ENCODE assay signal across 27 cellular contexts in the genomic region with DNA sequence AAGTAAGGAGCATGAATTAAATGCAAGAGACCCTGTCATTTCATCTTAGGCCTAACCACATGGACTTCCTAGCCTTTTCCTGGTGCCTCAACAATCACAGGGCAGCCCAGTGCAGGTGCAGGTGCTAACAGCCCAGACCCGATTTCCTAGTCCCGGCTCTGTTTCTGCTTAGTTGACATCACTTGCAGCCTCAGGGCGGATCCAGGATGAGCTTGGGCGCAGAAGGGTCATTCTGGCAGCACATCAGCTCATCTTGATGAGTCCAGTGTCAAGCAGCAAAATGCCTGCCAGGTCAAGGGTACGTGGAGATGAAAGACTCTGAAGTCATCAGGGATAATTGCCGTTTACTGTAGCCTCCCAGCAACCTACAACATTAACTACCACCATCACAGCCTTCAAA. TPM values are rescaled to one million over a fixed set of nuclear protein-coding genes. Genes with fewer than 3 reads are reported as not detected.
"Had no signal": no experiment of that assay in that cellular context is flagged by ENCODE, and none has a peak within 500 bp of the region (broad histone marks: within the 10 kb centered on the region; RNA-seq: fewer than 3 reads in every experiment).

No MANE protein-coding gene starts in this region.

- H3K4me3 Mint-ChIP-seq: activated CD4-positive, alpha-beta T cell treated with anti-CD3 and anti-CD28 coated beads, Interleukin-2, amount 10 ng/mL, durations not matched to agents 7 days and 5 days; activated CD8-positive, alpha-beta T cell treated with anti-CD3 and anti-CD28 coated beads, Interleukin-2, amount 10 ng/mL, durations not matched to agents 7 days and 5 days; activated naive CD4-positive, alpha-beta T cell treated with anti-CD3 and anti-CD28 coated beads, Interleukin-2, amount 50 U/mL, for 24 hours; activated T-cell treated with anti-CD3 and anti-CD28 coated beads, Interleukin-2, amount 50 U/mL, for 24 hours; immature natural killer cell; natural killer cell had no signal

- H3K27ac ChIP-seq: heart right ventricle, neutrophil, parathyroid adenoma, spleen, thyroid gland had no signal

- H3K36me3 ChIP-seq: adrenal gland, heart right ventricle, neutrophil, sigmoid colon, spleen, thyroid gland had no signal

- H3K27me3 ChIP-seq: adrenal gland, heart right ventricle, neutrophil, sigmoid colon, spleen, thyroid gland had no signal

- H3K4me1 ChIP-seq: parathyroid adenoma, spleen had no signal

- H3K9me3 Mint-ChIP-seq: activated CD4-positive, alpha-beta T cell treated with anti-CD3 and anti-CD28 coated beads, Interleukin-2, amount 10 ng/mL, durations not matched to agents 7 days and 5 days; activated naive CD4-positive, alpha-beta T cell treated with anti-CD3 and anti-CD28 coated beads, Interleukin-2, amount 50 U/mL, for 24 hours; activated T-cell treated with anti-CD3 and anti-CD28 coated beads, Interleukin-2, amount 50 U/mL, for 24 hours; immature natural killer cell; natural killer cell had no signal

- H3K4me1 Mint-ChIP-seq: activated naive CD4-positive, alpha-beta T cell treated with anti-CD3 and anti-CD28 coated beads, Interleukin-2, amount 50 U/mL, for 24 hours; immature natural killer cell; natural killer cell had no signal

- H2AFZ ChIP-seq: parathyroid adenoma had no signal

- H3K4me3 ChIP-seq: adrenal gland, heart right ventricle, sigmoid colon, spleen, thyroid gland had no signal

- H3K36me3 Mint-ChIP-seq: activated naive CD4-positive, alpha-beta T cell treated with anti-CD3 and anti-CD28 coated beads, Interleukin-2, amount 50 U/mL, for 24 hours; natural killer cell had no signal

- H3K27ac Mint-ChIP-seq: activated CD4-positive, alpha-beta T cell treated with anti-CD3 and anti-CD28 coated beads, Interleukin-2, amount 10 ng/mL, durations not matched to agents 7 days and 5 days; activated CD8-positive, alpha-beta T cell treated with anti-CD3 and anti-CD28 coated beads, Interleukin-2, amount 10 ng/mL, durations not matched to agents 7 days and 5 days; activated naive CD4-positive, alpha-beta T cell treated with anti-CD3 and anti-CD28 coated beads, Interleukin-2, amount 50 U/mL, for 24 hours; activated T-cell treated with anti-CD3 and anti-CD28 coated beads, Interleukin-2, amount 50 U/mL, for 24 hours; immature natural killer cell; natural killer cell had no signal

- DNase-seq: activated CD4-positive, alpha-beta T cell treated with anti-CD3 and anti-CD28 coated beads, Interleukin-2, amount 10 ng/mL, durations not matched to agents 7 days and 5 days; activated CD8-positive, alpha-beta T cell treated with anti-CD3 and anti-CD28 coated beads, Interleukin-2, amount 10 ng/mL, durations not matched to agents 7 days and 5 days; activated gamma-delta T cell; activated T-cell treated with anti-CD3 and anti-CD28 coated beads, Interleukin-2, amount 50 U/mL, for 24 hours; adrenal gland; cerebellar nuclear complex; effector CD4-positive, alpha-beta T cell; heart right ventricle; immature natural killer cell; mesenchymal stem cell; natural killer cell; sigmoid colon; spleen; stimulated activated CD4-positive, alpha-beta T cell treated with anti-CD3 and anti-CD28 coated beads, Interleukin-4, amount 100 ng/mL, for 4 hours; stimulated activated naive CD4-positive, alpha-beta T cell treated with Interleukin-2 at 50 U/mL for 16 hours; thyroid gland had no signal

- H3K9ac ChIP-seq: parathyroid adenoma had no signal

- H3K27me3 Mint-ChIP-seq: activated naive CD4-positive, alpha-beta T cell treated with anti-CD3 and anti-CD28 coated beads, Interleukin-2, amount 50 U/mL, for 24 hours; activated T-cell treated with anti-CD3 and anti-CD28 coated beads, Interleukin-2, amount 50 U/mL, for 24 hours had no signal

- H3K79me2 ChIP-seq: parathyroid adenoma had no signal

- ATAC-seq: activated CD4-positive, CD25-positive, alpha-beta regulatory T cell treated with anti-CD3 and anti-CD28 coated beads, Interleukin-2, amount 50 U/mL, for 24 hours; activated CD8-positive, alpha-beta T cell treated with anti-CD3 and anti-CD28 coated beads, Interleukin-2, amount 10 ng/mL, durations not matched to agents 7 days and 5 days; natural killer cell had no signal

- H3K9me3 ChIP-seq: adrenal gland, neutrophil, sigmoid colon, thyroid gland had no signal

RNA-seq across cellular contexts. Expression of a gene that starts 39.5 kb away (rescaled TPM):
- total RNA-seq: bronchial epithelial cell had no signal

RNA-seq across cellular contexts. Expression of a gene that starts 54.4 kb away (rescaled TPM):
- total RNA-seq: activated CD4-positive, alpha-beta T cell treated with anti-CD3 and anti-CD28 coated beads, Interleukin-2, amount 10 ng/mL, durations not matched to agents 7 days and 5 days; activated CD8-positive, alpha-beta T cell treated with anti-CD3 and anti-CD28 coated beads, Interleukin-2, amount 10 ng/mL, durations not matched to agents 7 days and 5 days; adrenal gland; astrocyte; bronchial epithelial cell; heart right ventricle; lower leg skin; natural killer cell; sigmoid colon; spleen; subcutaneous adipose tissue; T-helper 1 cell treated with Interleukin-12 subunit alpha and Interleukin-12 subunit beta and Interleukin-4 antibody, amounts not matched to agents 30 ng/mL and 1 ng/mL, for 36 hours; thyroid gland had no signal
- polyA plus RNA-seq: esophagus, heart right ventricle, immature natural killer cell, sigmoid colon, urinary bladder had no signal
